8 cellular contexts compared by ENCODE assay signal in genomic region chr17:16363749-16364536, GRCh38. TPM values are rescaled to one million over a fixed set of nuclear protein-coding genes. Genes with fewer than 3 reads are reported as not detected.
DNase-seq lines count a peak whose midpoint lies in the region; ATAC-seq and TF ChIP-seq lines count a peak whose summit lies in the region.

No MANE protein-coding gene starts in this region.

- H3K36me3 Mint-ChIP-seq in activated T-helper 1 cell treated with anti-CD3 and anti-CD28 coated beads, Interleukin-12 subunit alpha, Interleukin-12 subunit beta, Interleukin-2, Interleukin-4 antibody, amounts not matched to agents 30 ng/mL and 10 ng/mL and 1 ng/mL, durations not matched to agents 14 hours and 24 hours and 36 hours (ENCODE audit: low read depth), result no peaks in the 10 kb centered on the region

- H3K27me3 ChIP-seq in osteoblast (ENCODE audit: insufficient read depth, low read length) (no peaks in the 10 kb centered on the region), tibial artery (no peaks in the 10 kb centered on the region)

- in situ Hi-C loops in KBM-7 (cut with MboI; ENCODE audit: low pct_unique_long_range_greater_than_20kb, low sequenced_read_pairs), result no loop called here

- H3K27ac ChIP-seq in osteoblast (ENCODE audit: low read depth, low read length), result no peak overlapping the region
- H3K27ac ChIP-seq in tibial artery, result peak overlapping the region in 1 of 2 donors; percentile 15

- H3K36me3 ChIP-seq in osteoblast (ENCODE audit: insufficient read depth, low read length) (no peaks in the 10 kb centered on the region), tibial artery (no peaks in the 10 kb centered on the region)

- H3K4me3 ChIP-seq in fibroblast of villous mesenchyme (ENCODE audit: low read depth, low read length), result no peak overlapping the region
- no peak overlapping the region for H3K4me3 ChIP-seq in osteoblast (ENCODE audit: insufficient read depth, low read length)
- no peak overlapping the region for H3K4me3 ChIP-seq in tibial artery

- no peak overlapping the region for H3K4me3 Mint-ChIP-seq in activated T-helper 1 cell treated with anti-CD3 and anti-CD28 coated beads, Interleukin-12 subunit alpha, Interleukin-12 subunit beta, Interleukin-2, Interleukin-4 antibody, amounts not matched to agents 30 ng/mL and 10 ng/mL and 1 ng/mL, durations not matched to agents 14 hours and 24 hours and 36 hours

- no peaks in the 10 kb centered on the region for H3K4me1 ChIP-seq in osteoblast (ENCODE audit: insufficient read depth, low read length)
- peaks cover 0 to 3% (median 0%) of the 10 kb centered on the region in 4 donors for H3K4me1 ChIP-seq in tibial artery

- no peaks in the 10 kb centered on the region for H3K9me3 Mint-ChIP-seq in activated T-helper 1 cell treated with anti-CD3 and anti-CD28 coated beads, Interleukin-12 subunit alpha, Interleukin-12 subunit beta, Interleukin-2, Interleukin-4 antibody, amounts not matched to agents 30 ng/mL and 10 ng/mL and 1 ng/mL, durations not matched to agents 14 hours and 24 hours and 36 hours

- peaks cover 3% of the 10 kb centered on the region for H3K27me3 Mint-ChIP-seq in activated T-helper 1 cell treated with anti-CD3 and anti-CD28 coated beads, Interleukin-12 subunit alpha, Interleukin-12 subunit beta, Interleukin-2, Interleukin-4 antibody, amounts not matched to agents 30 ng/mL and 10 ng/mL and 1 ng/mL, durations not matched to agents 14 hours and 24 hours and 36 hours (ENCODE audit: insufficient read depth)

- no peaks in the 10 kb centered on the region for H4K20me1 ChIP-seq in osteoblast (ENCODE audit: insufficient read depth, low read length)

- H3K4me1 Mint-ChIP-seq in activated T-helper 1 cell treated with anti-CD3 and anti-CD28 coated beads, Interleukin-12 subunit alpha, Interleukin-12 subunit beta, Interleukin-2, Interleukin-4 antibody, amounts not matched to agents 30 ng/mL and 10 ng/mL and 1 ng/mL, durations not matched to agents 14 hours and 24 hours and 36 hours (ENCODE audit: low read depth), result no peaks in the 10 kb centered on the region

- H3K79me2 ChIP-seq in osteoblast (ENCODE audit: insufficient read depth, low read length), result no peaks in the 10 kb centered on the region

- no peak overlapping the region for H3K4me2 ChIP-seq in osteoblast (ENCODE audit: insufficient read depth, low read length)

- intact Hi-C loops in activated T-helper 1 cell treated with anti-CD3 and anti-CD28 coated beads, Interleukin-12 subunit alpha, Interleukin-12 subunit beta, Interleukin-2, Interleukin-4 antibody, amounts not matched to agents 30 ng/mL and 10 ng/mL and 1 ng/mL, durations not matched to agents 14 hours and 24 hours and 36 hours (cut with micrococcal nuclease), result loop anchor here (1.0 to 5.0 kb wide), 5 partner anchors 16 to 223 kb away; partner anchors contain the start of gene TRPV2
- intact Hi-C loops in tibial artery (cut with DNase I; ENCODE audit: low total_unique reads), result no loop called here

- peak overlapping the region; percentile 28 for H2AFZ ChIP-seq in osteoblast (ENCODE audit: low read length)

- H3K27ac Mint-ChIP-seq in activated T-helper 1 cell treated with anti-CD3 and anti-CD28 coated beads, Interleukin-12 subunit alpha, Interleukin-12 subunit beta, Interleukin-2, Interleukin-4 antibody, amounts not matched to agents 30 ng/mL and 10 ng/mL and 1 ng/mL, durations not matched to agents 14 hours and 24 hours and 36 hours, result no peak overlapping the region

- DNase-seq in AG20443 (ENCODE audit: low spot score), result peak; percentile 75
- DNase-seq in KBM-7, result peak; percentile 84
- DNase-seq in RPMI8226, result peak; percentile 70
- peak; percentile 59 for DNase-seq in activated T-helper 1 cell treated with anti-CD3 and anti-CD28 coated beads, Interleukin-12 subunit alpha, Interleukin-12 subunit beta, Interleukin-2, Interleukin-4 antibody, amounts not matched to agents 30 ng/mL and 10 ng/mL and 1 ng/mL, durations not matched to agents 14 hours and 24 hours and 36 hours (ENCODE audit: low spot score)
- DNase-seq in fibroblast of villous mesenchyme (ENCODE audit: low read depth), result peak; percentile 80
- peak; percentile 77 for DNase-seq in osteoblast (ENCODE audit: insufficient read length, low spot score, missing footprints)
- peak; percentile 77 to 81 for DNase-seq in tibial artery

- peak; percentile 95 for TF ChIP-seq CTCF in fibroblast of villous mesenchyme (IDR thresholded peaks at IDR 0.05; ENCODE audit: insufficient read depth, low read depth, low read length)
- peak; percentile 99 for TF ChIP-seq CTCF in osteoblast (IDR thresholded peaks at IDR 0.05; ENCODE audit: extremely low read depth, low read depth, low read length)
- peak; percentile 86 to 93 for TF ChIP-seq CTCF in tibial artery (IDR thresholded peaks at IDR 0.05)

- peak; percentile 78 for ATAC-seq in GM18909 (IDR thresholded peaks at IDR 0.05; ENCODE audit: poor library complexity, unreplicated experiment)

- H3K9me3 ChIP-seq in osteoblast (ENCODE audit: low read depth, low read length) (no peaks in the 10 kb centered on the region), tibial artery (no peaks in the 10 kb centered on the region)

RNA-seq across cellular contexts. Expression of gene CENPV, which starts 10.7 kb away (rescaled TPM):
- total RNA-seq in activated T-helper 1 cell treated with anti-CD3 and anti-CD28 coated beads, Interleukin-12 subunit alpha, Interleukin-12 subunit beta, Interleukin-2, Interleukin-4 antibody, amounts not matched to agents 30 ng/mL and 10 ng/mL and 1 ng/mL, durations not matched to agents 14 hours and 24 hours and 36 hours, result 47.1 and 54.7 TPM in 2 replicates
- total RNA-seq in fibroblast of villous mesenchyme (20.3 and 33.8 TPM in 2 replicates), osteoblast (5.1 and 6.8 TPM in 2 replicates)

RNA-seq across cellular contexts. Expression of gene UBB, which starts 16.9 kb away (rescaled TPM):
- total RNA-seq in activated T-helper 1 cell treated with anti-CD3 and anti-CD28 coated beads, Interleukin-12 subunit alpha, Interleukin-12 subunit beta, Interleukin-2, Interleukin-4 antibody, amounts not matched to agents 30 ng/mL and 10 ng/mL and 1 ng/mL, durations not matched to agents 14 hours and 24 hours and 36 hours, result 1,933 and 1,974 TPM in 2 replicates
- total RNA-seq in fibroblast of villous mesenchyme, result 1,346 and 1,383 TPM in 2 replicates
- 1,190 and 1,199 TPM in 2 replicates for total RNA-seq in osteoblast

RNA-seq across cellular contexts. Expression of gene TRPV2, which starts 51.4 kb away (rescaled TPM):
- total RNA-seq in activated T-helper 1 cell treated with anti-CD3 and anti-CD28 coated beads, Interleukin-12 subunit alpha, Interleukin-12 subunit beta, Interleukin-2, Interleukin-4 antibody, amounts not matched to agents 30 ng/mL and 10 ng/mL and 1 ng/mL, durations not matched to agents 14 hours and 24 hours and 36 hours, result 38.2 and 42.2 TPM in 2 replicates
- 53.5 and 106 TPM in 2 replicates for total RNA-seq in fibroblast of villous mesenchyme
- 62.5 and 71.3 TPM in 2 replicates for total RNA-seq in osteoblast
